Comparison of ENCODE assay signal across 27 cellular contexts in genomic region chr15:27550635-27551034, GRCh38.
"Had no signal": no experiment of that assay in that cellular context is flagged by ENCODE, and none has a peak within 500 bp of the region (broad histone marks: within the 10 kb centered on the region; RNA-seq: fewer than 3 reads in every experiment).

No MANE protein-coding gene starts in this region.

- FAIRE-seq: astrocyte, bronchial epithelial cell had no signal

- DNase-seq: activated B cell treated with CpG ODN at 0.5 μM for 24 hours; activated CD4-positive, alpha-beta T cell treated with anti-CD3 and anti-CD28 coated beads for 36 hours; activated CD4-positive, alpha-beta T cell treated with anti-CD3 and anti-CD28 coated beads, Interleukin-2, amount 50 U/mL, for 1 hour; activated CD4-positive, alpha-beta T cell treated with anti-CD3 and anti-CD28 coated beads, Interleukin-2, amount 50 U/mL, for 48 hours; activated CD8-positive, alpha-beta memory T cell treated with anti-CD3 and anti-CD28 coated beads for 24 hours; activated CD8-positive, alpha-beta T cell treated with anti-CD3 and anti-CD28 coated beads for 36 hours; activated effector memory CD4-positive, alpha-beta T cell treated with Interleukin-2 at 50 U/mL for 16 hours; activated gamma-delta T cell treated with Interleukin-2 at 50 U/mL for 16 hours; activated naive CD4-positive, alpha-beta T cell treated with anti-CD3 and anti-CD28 coated beads, Interleukin-2, amount 50 U/mL, for 16 hours; activated naive CD4-positive, alpha-beta T cell treated with Interleukin-2 at 50 U/mL for 16 hours; activated T-cell treated with anti-CD3 and anti-CD28 coated beads, Interleukin-2, amount 50 U/mL, for 4 hours; amniotic stem cell; anterior cingulate cortex; brain microvascular endothelial cell; dorsolateral prefrontal cortex; effector memory CD8-positive, alpha-beta T cell; erythroblast; esophagus squamous epithelium; foreskin melanocyte; heart right ventricle; T-helper 2 cell; WERI-Rb-1 had no signal

- H3K27ac ChIP-seq: brain microvascular endothelial cell, coronary artery, dorsolateral prefrontal cortex, esophagus squamous epithelium, gastroesophageal sphincter, heart right ventricle, hepatocyte, WERI-Rb-1 had no signal
